Comparison of ENCODE assay signal across 15 cellular contexts in genomic region chr14:50977863-50978520, GRCh38. TPM values are rescaled to one million over a fixed set of nuclear protein-coding genes. Genes with fewer than 3 reads are reported as not detected.
DNase-seq lines count a peak whose midpoint lies in the region; ATAC-seq and TF ChIP-seq lines count a peak whose summit lies in the region.
"Had no signal": no experiment of that assay in that cellular context is flagged by ENCODE, and none has a peak within 500 bp of the region (broad histone marks: within the 10 kb centered on the region; RNA-seq: fewer than 3 reads in every experiment).

No MANE protein-coding gene starts in this region.

- H4K20me1 ChIP-seq in OCI-LY7 (ENCODE audit: insufficient read depth, low read length): no peaks in the 10 kb centered on the region

- H3K4me1 Mint-ChIP-seq in activated T-cell treated with anti-CD3 and anti-CD28 coated beads, Interleukin-2, amount 50 U/mL, for 24 hours (ENCODE audit: low read depth): no peaks in the 10 kb centered on the region

- POLR2A ChIA-PET in OCI-LY7 (lab: Charles Lee): interaction anchor here (0.9 to 1.6 kb wide), 4 partner anchors 10 to 61 kb away, joined by 3 to 5 read pairs (median 3); no protein-coding TSS in a partner anchor

- H3K9me3 ChIP-seq in OCI-LY7 (ENCODE audit: low read length) (no peaks in the 10 kb centered on the region), aorta (ENCODE audit: control insufficient read depth, low read length) (no peaks in the 10 kb centered on the region), HAP-1 (no peaks in the 10 kb centered on the region)
- H3K9me3 ChIP-seq: tibial nerve had no signal

- ATAC-seq in HG03108 (IDR thresholded peaks at IDR 0.05; ENCODE audit: unreplicated experiment): peak; percentile 55
- peak; percentile 29 for ATAC-seq in aorta (ENCODE audit: low FRiP score)
- ATAC-seq in GM18858 (IDR thresholded peaks at IDR 0.05; ENCODE audit: unreplicated experiment): no peak
- ATAC-seq: activated naive CD4-positive, alpha-beta T cell treated with anti-CD3 and anti-CD28 coated beads, Interleukin-2, amount 50 U/mL, for 72 hours had no signal

- H3K27me3 ChIP-seq in aorta (ENCODE audit: control insufficient read depth in 1 of 2, insufficient read depth in 2 of 2, low read length in 1 of 2) (peaks cover 0 to 2% of the 10 kb centered on the region in 2 donors), HAP-1 (ENCODE audit: low read depth) (no peaks in the 10 kb centered on the region)
- H3K27me3 ChIP-seq: tibial nerve had no signal

- no peak overlapping the region for H3K4me3 Mint-ChIP-seq in activated T-cell treated with anti-CD3 and anti-CD28 coated beads, Interleukin-2, amount 50 U/mL, for 24 hours

- in situ Hi-C loops in HAP-1 (cut with MboI; ENCODE audit: low sequenced_read_pairs): no loop called here

- no peak overlapping the region for H2AFZ ChIP-seq in OCI-LY7 (ENCODE audit: low read length)

- no peaks in the 10 kb centered on the region for H3K9me3 Mint-ChIP-seq in activated T-cell treated with anti-CD3 and anti-CD28 coated beads, Interleukin-2, amount 50 U/mL, for 24 hours
- H3K9me3 Mint-ChIP-seq: activated naive CD4-positive, alpha-beta T cell treated with anti-CD3 and anti-CD28 coated beads, Interleukin-2, amount 50 U/mL, for 72 hours had no signal

- CTCF ChIA-PET in OCI-LY7 (lab: Charles Lee; ENCODE audit: unreplicated experiment): no interaction called here

- no TSS peak for BruUV-seq in OCI-LY7 (replicated peaks; lab: Mats Ljungman, UMichigan)

- H3K36me3 Mint-ChIP-seq in activated T-cell treated with anti-CD3 and anti-CD28 coated beads, Interleukin-2, amount 50 U/mL, for 24 hours (ENCODE audit: low read depth): no peaks in the 10 kb centered on the region
- H3K36me3 Mint-ChIP-seq: activated naive CD4-positive, alpha-beta T cell treated with anti-CD3 and anti-CD28 coated beads, Interleukin-2, amount 50 U/mL, for 72 hours had no signal

- no peak for TF ChIP-seq CTCF in OCI-LY7 (conservative IDR thresholded peaks at IDR 0.05; ENCODE audit: low read length)

- H3K36me3 ChIP-seq in OCI-LY7 (ENCODE audit: insufficient read depth, low read length) (no peaks in the 10 kb centered on the region), aorta (ENCODE audit: control insufficient read depth in 1 of 2, insufficient read depth in 2 of 2, low read length in 1 of 2) (no peaks in the 10 kb centered on the region), HAP-1 (replicated peaks) (no peaks in the 10 kb centered on the region; the same call in 1 of the 2 replicates)

- H3K4me1 ChIP-seq in OCI-LY7 (ENCODE audit: insufficient read depth, low read length, poor library complexity, severe bottlenecking) (peaks cover 16% of the 10 kb centered on the region), aorta (ENCODE audit: control insufficient read depth in 1 of 2, insufficient read depth in 2 of 2, low read length in 2 of 2) (no peaks in the 10 kb centered on the region), HAP-1 (peaks cover 8% of the 10 kb centered on the region)
- H3K4me1 ChIP-seq: tibial nerve had no signal

- WGBS in aorta, 2 donors: 96 to 97% methylated on average over 2 of the region's 2 CpGs

- no peaks in the 10 kb centered on the region for H3K9me2 ChIP-seq in OCI-LY7 (ENCODE audit: insufficient read depth, low read length)

- H3K79me2 ChIP-seq in OCI-LY7 (ENCODE audit: insufficient read depth, low read depth, low read length): no peaks in the 10 kb centered on the region

- H3K27ac ChIP-seq in OCI-LY7 (ENCODE audit: low read depth, low read length, poor library complexity, severe bottlenecking) (no peak overlapping the region), aorta (ENCODE audit: low read depth in 1 of 2, low read length in 2 of 2) (no peak overlapping the region)
- H3K27ac ChIP-seq: 22Rv1, skin epidermis, tibial nerve had no signal

- intact Hi-C loops in OCI-LY7 (cut with micrococcal nuclease; ENCODE audit: unreplicated experiment) (no loop called here), aorta (cut with DNase I) (no loop called here)

- H3K27ac Mint-ChIP-seq in activated T-cell treated with anti-CD3 and anti-CD28 coated beads, Interleukin-2, amount 50 U/mL, for 24 hours: no peak overlapping the region
- H3K27ac Mint-ChIP-seq: activated naive CD4-positive, alpha-beta T cell treated with anti-CD3 and anti-CD28 coated beads, Interleukin-2, amount 50 U/mL, for 72 hours had no signal

- H3K4me2 ChIP-seq in OCI-LY7 (ENCODE audit: low read length): peak overlapping the region; percentile 38

- DNase-seq in SIG-M5 treated with dmso at 0.1 percent for 504 hours (lab: John Stamatoyannopoulos, UW; ENCODE audit: unreplicated experiment): peak; percentile 54
- no peak for DNase-seq in SIG-M5 (lab: John Stamatoyannopoulos, UW)
- peak; percentile 59 for DNase-seq in OCI-LY7 (ENCODE audit: low spot score)
- no peak for DNase-seq in aorta
- no peak for DNase-seq in HAP-1 (ENCODE audit: low spot score in 2 of 2)
- no peak for DNase-seq in activated T-cell treated with anti-CD3 and anti-CD28 coated beads, Interleukin-2, amount 50 U/mL, for 24 hours
- DNase-seq: NCI-H1092 treated with DMSO at 0.1 percent for 48 hours, NCI-H510A treated with DMSO at 0.1 percent for 48 hours, SHP77 had no signal

- H3K27me3 Mint-ChIP-seq in activated T-cell treated with anti-CD3 and anti-CD28 coated beads, Interleukin-2, amount 50 U/mL, for 24 hours: peaks cover 2% of the 10 kb centered on the region

- H3K4me3 ChIP-seq in OCI-LY7 (ENCODE audit: low read depth, low read length, poor library complexity, severe bottlenecking) (no peak overlapping the region), aorta (ENCODE audit: low read length in 2 of 2) (no peak overlapping the region), HAP-1 (no peak overlapping the region)
- H3K4me3 ChIP-seq: skin epidermis, tibial nerve had no signal

RNA-seq across cellular contexts. Expression of gene PYGL, which starts 33.7 kb away (rescaled TPM):
- total RNA-seq in OCI-LY7 (2014; rRNA removed; shearing (Covaris generic)): 2.8 and 12.2 TPM in 2 replicates
- total RNA-seq in OCI-LY7 (2022) (2.6 and 3.3 TPM in 2 replicates), aorta (10 to 100 TPM; 49.0 to 78.6 TPM)
- polyA plus RNA-seq in aorta: 10 to 100 TPM; 18.4 to 25.2 TPM

Comparison
In these comparisons a context has a peak if more than half of its experiments do, and no peak if none do; other contexts are left out.
1. DNase-seq: peak in SIG-M5 treated with dmso at 0.1 percent for 504 hours (single experiment) and OCI-LY7 (single experiment); none in SIG-M5 (single experiment), aorta (0 of 2), HAP-1 (0 of 2) and activated T-cell treated with anti-CD3 and anti-CD28 coated beads, Interleukin-2, amount 50 U/mL, for 24 hours (single experiment).